8 cellular contexts compared by ENCODE assay signal in genomic region chr5:59039296-59040006, GRCh38.
A peak's percentile ranks its signal among the peaks of the same experiment; 100 is the strongest.
DNase-seq lines count a peak whose midpoint lies in the region; ATAC-seq and TF ChIP-seq lines count a peak whose summit lies in the region.

No MANE protein-coding gene starts in this region.

- TF ChIP-seq CTCF in epithelial cell of esophagus (IDR thresholded peaks at IDR 0.05; ENCODE audit: insufficient read depth, low read depth, low read length, missing control alignments): no peak

- ATAC-seq in HG02852 (IDR thresholded peaks at IDR 0.05; ENCODE audit: unreplicated experiment): peak; percentile 71

- peak; percentile 83 for DNase-seq in DMS 273 (lab: John Stamatoyannopoulos, UW; ENCODE audit: unreplicated experiment)
- no peak for DNase-seq in DMS 273 treated with DMSO at 0.1 percent for 48 hours (lab: John Stamatoyannopoulos, UW)
- peak; percentile 77 to 92 for DNase-seq in NOMO-1 (lab: John Stamatoyannopoulos, UW; ENCODE audit: unreplicated experiment in 2 of 2)
- peak; percentile 90 for DNase-seq in activated CD8-positive, alpha-beta memory T cell treated with anti-CD3 and anti-CD28 coated beads, Interleukin-2, amount 50 U/mL, for 4 hours
- peak; percentile 78 for DNase-seq in epithelial cell of esophagus (ENCODE audit: low read depth)
- peak; percentile 73 for DNase-seq in mucosa of gallbladder (ENCODE audit: low spot score)
- DNase-seq in stimulated activated CD8-positive, alpha-beta memory T cell treated with anti-CD3 and anti-CD28 coated beads, Interleukin-4, amount 100 ng/mL, for 1 hour (ENCODE audit: low read depth in 2 of 2, low spot score in 1 of 2): peak; percentile 73 to 75

- peak overlapping the region; percentile 52 for H3K4me3 ChIP-seq in epithelial cell of esophagus (ENCODE audit: low read length)
